ENCODE assay signal across 9 cellular contexts in genomic region chr14:103074699-103075341, GRCh38. TPM values are rescaled to one million over a fixed set of nuclear protein-coding genes. Genes with fewer than 3 reads are reported as not detected.
DNase-seq lines count a peak whose midpoint lies in the region; ATAC-seq and TF ChIP-seq lines count a peak whose summit lies in the region.
"Had no signal": no experiment of that assay in that cellular context is flagged by ENCODE, and none has a peak within 500 bp of the region (broad histone marks: within the 10 kb centered on the region; RNA-seq: fewer than 3 reads in every experiment).

No MANE protein-coding gene starts in this region.

- CTCF ChIA-PET in RWPE1 (lab: Yijun Ruan, JAX), result interaction anchor here (0.6 to 2.7 kb wide), 16 partner anchors 11 to 322 kb away, joined by 3 to 14 read pairs (median 4); no protein-coding TSS in a partner anchor

- no peak for TF ChIP-seq POLR2A in heart left ventricle (IDR thresholded peaks at IDR 0.05)
- no peak for TF ChIP-seq POLR2A in sigmoid colon (IDR thresholded peaks at IDR 0.05)

- peaks cover 3 to 38% (median 24%) of the 10 kb centered on the region in 12 donors for H3K4me1 ChIP-seq in heart left ventricle
- H3K4me1 ChIP-seq in sigmoid colon, result peaks cover 0 to 13% (median 9%) of the 10 kb centered on the region in 4 donors

- intact Hi-C loops in heart left ventricle (cut with DNase I) (loop anchor here in 5 of 10 donors (1.0 to 10.0 kb wide), 6 partner anchors 112 to 383 kb away; no protein-coding TSS in a partner anchor), sigmoid colon (cut with DNase I) (loop anchor here (2.0 kb wide), 1 partner anchor 218 kb away; no protein-coding TSS in a partner anchor)

- H3K27ac ChIP-seq in RWPE1 (peak overlapping the region; percentile 99), heart left ventricle (peak overlapping the region; percentile 38 to 87 (median 72)), sigmoid colon (peak overlapping the region; percentile 46 to 66 (median 59))

- ATAC-seq in GM19035 (IDR thresholded peaks at IDR 0.05; ENCODE audit: unreplicated experiment), result peak; percentile 7
- peak; percentile 53 to 79 (median 68) for ATAC-seq in heart left ventricle
- ATAC-seq in HG02981 (IDR thresholded peaks at IDR 0.05; ENCODE audit: unreplicated experiment), result no peak

- 16 to 34% (median 21%) methylated on average over 9 to 21 of the region's 21 CpGs; no CpG with 5 or more reads in 1 of the 4 donors for WGBS in heart left ventricle, 4 donors
- WGBS in sigmoid colon, 2 donors, result 6 to 27% methylated on average over 21 of the region's 21 CpGs

- H3K9me3 ChIP-seq in heart left ventricle (no peaks in the 10 kb centered on the region), sigmoid colon (no peaks in the 10 kb centered on the region)

- DNase-seq in RWPE1 (ENCODE audit: low spot score), result no peak
- peak; percentile 81 to 93 (median 87) for DNase-seq in heart left ventricle
- peak; percentile 83 for DNase-seq in sigmoid colon
- no peak for DNase-seq in RPMI8226
- DNase-seq in central memory CD4-positive, alpha-beta T cell, result no peak
- no peak for DNase-seq in SIG-M5 treated with dmso at 0.1 percent for 504 hours (lab: John Stamatoyannopoulos, UW; ENCODE audit: unreplicated experiment)

- POLR2A ChIA-PET in RWPE1 (lab: Yijun Ruan, JAX; ENCODE audit: low non-redundant PET), result no interaction called here

- peak overlapping the region in 11 of 12 donors; percentile 17 to 60 (median 53) for H3K4me3 ChIP-seq in heart left ventricle
- H3K4me3 ChIP-seq in sigmoid colon, result peak overlapping the region in 3 of 4 donors; percentile 38 to 48 (median 40)

- H3K27me3 ChIP-seq in heart left ventricle, result no peaks in the 10 kb centered on the region
- peaks cover 0 to 7% (median 0%) of the 10 kb centered on the region in 3 donors for H3K27me3 ChIP-seq in sigmoid colon

- TF ChIP-seq EP300 in sigmoid colon (IDR thresholded peaks at IDR 0.05), result no peak

- H3K36me3 ChIP-seq in heart left ventricle, result no peaks in the 10 kb centered on the region
- H3K36me3 ChIP-seq in sigmoid colon, result no peaks in the 10 kb centered on the region

- no peak for TF ChIP-seq CTCF in RWPE1 (conservative IDR thresholded peaks at IDR 0.05; ENCODE audit: low read depth)
- no peak for TF ChIP-seq CTCF in heart left ventricle (IDR thresholded peaks at IDR 0.05)
- no peak for TF ChIP-seq CTCF in sigmoid colon (IDR thresholded peaks at IDR 0.05)

RNA-seq across cellular contexts. Expression of gene LBHD2, which starts 9.2 kb away (rescaled TPM):
- total RNA-seq in heart left ventricle, result not detected
- under 1 TPM in 1 of 2 donors, not detected in 1; 0.19 TPM for polyA plus RNA-seq in heart left ventricle
- not detected for total RNA-seq in sigmoid colon
- polyA plus RNA-seq in sigmoid colon, result under 1 TPM in 1 of 3 donors, not detected in 2; 0.17 TPM
- total RNA-seq: T-helper 2 cell treated with Interferon-gamma antibody and Interleukin-4, amounts not matched to agents 100 ng/mL and 5 ng/mL, for 36 hours had no signal

RNA-seq across cellular contexts. Expression of gene CDC42BPB, which starts 17.5 kb away (rescaled TPM):
- total RNA-seq in heart left ventricle (100 to 1,000 TPM in 1 of 9 donors, 10 to 100 TPM in 8; 58.9 to 124 (median 68.9) TPM), sigmoid colon (10 to 100 TPM; 58.5 to 82.3 (median 61.6) TPM)
- polyA plus RNA-seq in heart left ventricle (10 to 100 TPM; 31.1 to 72.4 TPM), sigmoid colon (10 to 100 TPM; 18.0 to 51.5 (median 24.0) TPM)

RNA-seq across cellular contexts. Expression of gene EXOC3L4, which starts 19.7 kb away (rescaled TPM):
- 1 to 10 TPM in 1 of 9 donors, under 1 TPM in 3, not detected in 5; 0.21 to 3.2 (median 0.48) TPM for total RNA-seq in heart left ventricle
- polyA plus RNA-seq in heart left ventricle, result under 1 TPM; 0.37 to 0.53 TPM
- total RNA-seq in sigmoid colon, result 1 to 10 TPM in 2 of 4 donors, under 1 TPM in 2; 0.36 to 1.8 (median 0.90) TPM
- polyA plus RNA-seq in sigmoid colon, result 10 to 100 TPM in 1 of 3 donors, 1 to 10 TPM in 2; 3.0 to 23.8 (median 6.0) TPM
- total RNA-seq: T-helper 2 cell treated with Interferon-gamma antibody and Interleukin-4, amounts not matched to agents 100 ng/mL and 5 ng/mL, for 36 hours had no signal

RNA-seq across cellular contexts. Expression of gene TNFAIP2, which starts 48.4 kb away (rescaled TPM):
- total RNA-seq in heart left ventricle (100 to 1,000 TPM in 2 of 9 donors, 10 to 100 TPM in 7; 22.0 to 253 (median 33.5) TPM), sigmoid colon (10 to 100 TPM; 21.2 to 59.1 (median 36.6) TPM)
- polyA plus RNA-seq in heart left ventricle (10 to 100 TPM; 23.8 to 53.6 TPM), sigmoid colon (10 to 100 TPM; 11.8 to 68.0 (median 28.8) TPM)

Comparison
In these comparisons a context has a peak if more than half of its experiments do, and no peak if none do; other contexts are left out.
1. DNase-seq: peak in heart left ventricle (5 of 5) and sigmoid colon (single experiment); none in RWPE1 (single experiment), RPMI8226 (single experiment), central memory CD4-positive, alpha-beta T cell (single experiment) and SIG-M5 treated with dmso at 0.1 percent for 504 hours (single experiment).
2. Peak in every context shown above with its lines, with median percentiles within 50 percentile points of each other: H3K27ac ChIP-seq.